In the genomic region with DNA sequence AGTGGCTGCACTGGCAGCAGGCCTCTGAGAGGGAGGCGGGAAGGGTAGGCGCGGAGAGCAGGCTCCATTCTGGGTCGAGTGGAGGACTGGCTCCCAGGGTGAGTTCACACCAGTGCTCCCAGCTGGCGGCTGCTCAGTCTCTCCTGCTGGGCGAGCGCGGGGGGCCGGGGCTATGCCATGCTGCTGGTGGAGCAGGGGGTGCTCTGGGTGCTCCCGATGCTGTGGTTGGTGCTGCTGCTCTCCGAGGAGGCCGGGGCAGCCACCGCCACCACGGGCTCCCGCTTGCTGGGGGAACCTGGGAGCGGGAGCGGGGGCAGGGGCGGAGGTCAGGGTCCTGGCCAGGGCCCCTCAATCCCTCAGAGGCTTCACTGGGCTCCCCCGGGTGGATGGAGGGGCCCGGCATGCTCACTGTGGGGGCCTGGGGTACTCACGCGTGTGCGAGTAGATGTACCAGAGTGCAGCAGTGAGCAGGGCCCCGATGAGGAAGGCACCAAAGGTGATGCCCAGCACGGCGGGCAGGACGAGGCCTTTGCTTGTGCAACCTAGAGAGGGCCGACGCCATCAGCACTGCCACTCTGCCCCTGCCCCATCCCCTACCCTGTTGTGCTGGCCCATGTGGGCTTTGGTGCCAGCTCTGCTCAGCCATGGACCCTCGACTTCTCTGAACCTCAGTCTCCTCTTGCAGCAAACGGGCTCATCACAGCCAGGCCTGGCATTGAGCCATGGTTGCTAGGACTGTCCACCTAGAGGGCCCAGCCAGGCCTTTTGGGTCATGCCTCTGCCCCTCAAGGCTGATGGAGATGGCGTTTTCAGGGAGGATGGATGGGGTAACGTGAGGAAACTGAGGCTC, we compare ENCODE assay signal across 17 cellular contexts. TPM values are rescaled to one million over a fixed set of nuclear protein-coding genes. Genes with fewer than 3 reads are reported as not detected.
DNase-seq lines count a peak whose midpoint lies in the region; ATAC-seq and TF ChIP-seq lines count a peak whose summit lies in the region.
"Had no signal": no experiment of that assay in that cellular context is flagged by ENCODE, and none has a peak within 500 bp of the region (broad histone marks: within the 10 kb centered on the region; RNA-seq: fewer than 3 reads in every experiment).

No MANE protein-coding gene starts in this region.

- DNase-seq in cardiac muscle cell (ENCODE audit: low read depth in 1 of 2, low spot score in 1 of 2) (no peak), cardiac septum (ENCODE audit: low spot score) (no peak), left ventricle myocardium superior (no peak), upper lobe of right lung (no peak), AML-193 (lab: John Stamatoyannopoulos, UW) (no peak), Kasumi-1 (lab: John Stamatoyannopoulos, UW) (no peak)
- DNase-seq: activated CD4-positive, alpha-beta T cell treated with anti-CD3 and anti-CD28 coated beads for 36 hours; activated CD8-positive, alpha-beta memory T cell treated with anti-CD3 and anti-CD28 coated beads, Interleukin-2, amount 10 ng/mL, durations not matched to agents 7 days and 5 days; activated naive CD8-positive, alpha-beta T cell treated with anti-CD3 and anti-CD28 coated beads, Interleukin-2, amount 50 U/mL, for 24 hours; brain microvascular endothelial cell; C1 segment of cervical spinal cord; NCI-H187; stimulated activated CD4-positive, alpha-beta T cell treated with anti-CD3 and anti-CD28 coated beads, Interleukin-2, amount 100 ng/mL, for 48 hours had no signal

- H3K36me3 ChIP-seq in cardiac muscle cell (peaks cover 18% of the 10 kb centered on the region), upper lobe of right lung (peaks cover 95% of the 10 kb centered on the region)

- no peaks in the 10 kb centered on the region for H3K4me1 ChIP-seq in cardiac muscle cell (ENCODE audit: low read depth)
- H3K4me1 ChIP-seq in upper lobe of right lung: no peaks in the 10 kb centered on the region
- H3K4me1 ChIP-seq: A549 had no signal

- ATAC-seq in left ventricle myocardium superior: peak; percentile 1
- ATAC-seq in upper lobe of right lung: peak; percentile 3
- ATAC-seq: activated CD4-positive, alpha-beta T cell treated with anti-CD3 and anti-CD28 coated beads for 36 hours; activated CD8-positive, alpha-beta memory T cell treated with anti-CD3 and anti-CD28 coated beads, Interleukin-2, amount 10 ng/mL, durations not matched to agents 7 days and 5 days; activated naive CD8-positive, alpha-beta T cell treated with anti-CD3 and anti-CD28 coated beads, Interleukin-2, amount 50 U/mL, for 24 hours had no signal

- H3K27ac ChIP-seq in cardiac muscle cell (peak overlapping the region; percentile 25), upper lobe of right lung (no peak overlapping the region)
- H3K27ac ChIP-seq: A549, brain microvascular endothelial cell, HL-60 had no signal

- TF ChIP-seq CTCF in cardiac muscle cell (IDR thresholded peaks at IDR 0.05; ENCODE audit: low read depth, low read length) (no peak), upper lobe of right lung (IDR thresholded peaks at IDR 0.05) (no peak)

- H3K9me3 ChIP-seq in cardiac muscle cell (ENCODE audit: low read depth) (no peaks in the 10 kb centered on the region), upper lobe of right lung (no peaks in the 10 kb centered on the region)
- H3K9me3 ChIP-seq: A549 had no signal

- H3K27me3 ChIP-seq in cardiac muscle cell (no peaks in the 10 kb centered on the region), upper lobe of right lung (no peaks in the 10 kb centered on the region)
- H3K27me3 ChIP-seq: brain microvascular endothelial cell had no signal

- intact Hi-C loops in cardiac septum (cut with DNase I) (no loop called here), left ventricle myocardium superior (cut with micrococcal nuclease) (no loop called here), upper lobe of right lung (cut with DNase I) (no loop called here)

- H3K4me3 ChIP-seq in cardiac muscle cell (no peak overlapping the region), upper lobe of right lung (no peak overlapping the region)
- H3K4me3 ChIP-seq: A549, coronary artery, skin epidermis had no signal

RNA-seq across cellular contexts. Expression of gene FPGS, which starts 13.1 kb away (rescaled TPM):
- total RNA-seq in cardiac muscle cell: 112 and 123 TPM in 2 replicates
- polyA plus RNA-seq in cardiac muscle cell: 78.3 and 111 TPM in 2 replicates
- total RNA-seq in cardiac septum: 36.5 TPM
- total RNA-seq in left ventricle myocardium superior: 31.9 TPM
- 68.9 TPM for total RNA-seq in upper lobe of right lung

RNA-seq across cellular contexts. Expression of gene CDK9, which starts 29.9 kb away (rescaled TPM):
- total RNA-seq in cardiac muscle cell (85.1 and 162 TPM in 2 replicates), cardiac septum (48.7 TPM), left ventricle myocardium superior (48.4 TPM), upper lobe of right lung (99.1 TPM)
- 139 and 193 TPM in 2 replicates for polyA plus RNA-seq in cardiac muscle cell

RNA-seq across cellular contexts. Expression of gene SH2D3C, which starts 37.3 kb away (rescaled TPM):
- total RNA-seq in cardiac muscle cell (3.5 and 9.9 TPM in 2 replicates), cardiac septum (16.0 TPM), left ventricle myocardium superior (18.3 TPM), upper lobe of right lung (85.3 TPM)
- 3.7 and 9.4 TPM in 2 replicates for polyA plus RNA-seq in cardiac muscle cell

RNA-seq across cellular contexts. Expression of gene ENG, which starts 38.7 kb away (rescaled TPM):
- 6.9 and 15.8 TPM in 2 replicates for total RNA-seq in cardiac muscle cell
- 12.6 and 35.4 TPM in 2 replicates for polyA plus RNA-seq in cardiac muscle cell
- 244 TPM for total RNA-seq in cardiac septum
- total RNA-seq in left ventricle myocardium superior: 134 TPM
- 322 TPM for total RNA-seq in upper lobe of right lung
